8 cellular contexts compared by ENCODE assay signal in the genomic region with DNA sequence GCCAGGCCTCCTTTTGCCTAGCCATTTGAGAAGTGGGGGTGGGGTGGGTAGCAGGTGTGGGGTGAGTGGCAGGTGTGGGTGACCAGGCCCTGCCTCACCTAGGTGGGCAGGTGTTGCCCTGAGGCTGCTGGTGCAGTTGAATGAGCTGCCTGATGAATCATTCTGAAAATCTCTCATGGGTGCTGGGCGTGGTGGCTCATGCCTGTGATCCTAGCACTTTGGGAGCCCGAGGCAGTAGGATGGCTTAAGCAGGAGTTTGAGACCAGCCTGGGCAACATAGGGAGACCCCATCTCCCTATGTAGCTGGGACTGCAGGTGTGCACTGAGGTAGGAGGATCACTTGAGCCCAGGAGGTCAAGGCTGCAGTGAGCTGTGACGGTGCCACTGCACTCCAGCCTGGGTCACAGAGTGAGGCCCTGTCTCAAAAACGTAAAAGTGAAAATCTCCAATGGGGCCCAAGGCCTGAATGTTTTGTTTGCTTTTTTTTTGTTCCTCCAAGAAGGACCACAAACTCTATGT. TPM values are rescaled to one million over a fixed set of nuclear protein-coding genes. Genes with fewer than 3 reads are reported as not detected.
DNase-seq lines count a peak whose midpoint lies in the region; ATAC-seq, FAIRE-seq and TF ChIP-seq lines count a peak whose summit lies in the region.

No MANE protein-coding gene starts in this region.

- TF ChIP-seq EP300 in GM12878 (IDR thresholded peaks at IDR 0.05; ENCODE audit: borderline replicate concordance in 1 of 2, control insufficient read depth in 1 of 2, low read depth in 2 of 2, low read length in 2 of 2) = 0 out of 4 replicates have a peak, but pooled peaks of 1 of the 2 experiments have one; percentile 26

- RAD21 ChIA-PET in GM12878 (lab: Charles Lee; ENCODE audit: unreplicated experiment) = interaction anchor here (1.4 to 21.4 kb wide), 8 partner anchors 10 to 127 kb away, joined by 5 to 412 read pairs (median 12); no protein-coding TSS in a partner anchor

- intact Hi-C loops in GM12878 (cut with micrococcal nuclease; ENCODE audit: unreplicated experiment) = loop anchor here (1.0 to 2.0 kb wide), 2 partner anchors 15 to 29 kb away; no protein-coding TSS in a partner anchor

- peaks cover 3% of the 10 kb centered on the region in 2 experiments; a peak in 3 of 4 replicates for H3K36me3 ChIP-seq in GM12878 (ENCODE audit: control insufficient read depth in 2 of 2, insufficient read depth in 2 of 2, low read length in 1 of 2)

- H3K27me3 ChIP-seq in GM12878 (replicated peaks in 1 of 2; ENCODE audit: control insufficient read depth in 2 of 2, insufficient read depth in 2 of 2, low read length in 1 of 2) = no peaks in the 10 kb centered on the region

- H4K20me1 ChIP-seq in GM12878 (ENCODE audit: control insufficient read depth, insufficient read depth) = no peaks in the 10 kb centered on the region; the same call in 1 of the 2 replicates

- H3K4me1 Mint-ChIP-seq in IgD-negative memory B cell = peaks cover 13 to 39% (median 31%) of the 10 kb centered on the region in 3 donors
- peaks cover 47 to 65% of the 10 kb centered on the region in 2 donors for H3K4me1 Mint-ChIP-seq in stimulated activated naive B cell treated with anti-CD40 and anti-IgM and Interleukin-4, amounts not matched to agents 10 μg/mL and 1 μg/mL and 100 μg/mL, for 72 hours
- H3K4me1 Mint-ChIP-seq in endothelial cell (ENCODE audit: unreplicated experiment) = peaks cover 48% of the 10 kb centered on the region

- ATAC-seq in GM21576 (IDR thresholded peaks at IDR 0.05; ENCODE audit: unreplicated experiment) = peak; percentile 50
- peak; percentile 73 for ATAC-seq in GM12878
- ATAC-seq in stimulated activated naive B cell treated with anti-CD40 and anti-IgM and Interleukin-4, amounts not matched to agents 10 μg/mL and 1 μg/mL and 100 μg/mL, for 72 hours (replicated peaks) = peak; percentile 44 to 55

- CTCF ChIA-PET in GM12878 (lab: Yijun Ruan, JAX) = interaction anchor here (0.6 to 21.5 kb wide), 7 partner anchors 10 to 68 kb away, joined by 3 to 402 read pairs (median 11); no protein-coding TSS in a partner anchor

- peak overlapping the region; percentile 95 for H3K4me2 ChIP-seq in GM12878 (ENCODE audit: control insufficient read depth, insufficient read depth)

- POLR2A ChIA-PET in GM12878 (lab: Charles Lee) = interaction anchor here (0.6 to 12.9 kb wide), 8 partner anchors 8 to 452 kb away, joined by 3 to 190 read pairs (median 20); partner anchors contain the start of gene TSPAN14

- no peak for DNase-seq in GM12891 (ENCODE audit: insufficient read length, low spot score)
- no peak for DNase-seq in GM12878 (ENCODE audit: low read depth, low spot score)
- DNase-seq in stimulated activated naive B cell treated with anti-CD40 and anti-IgM and Interleukin-4, amounts not matched to agents 10 μg/mL and 1 μg/mL and 100 μg/mL, for 72 hours = peak; percentile 39
- no peak for DNase-seq in erythroblast (lab: John Stamatoyannopoulos, UW)
- no peak for DNase-seq in endothelial cell (ENCODE audit: low spot score)
- no peak for DNase-seq in DMS153 (lab: John Stamatoyannopoulos, UW)

- H3K27me3 Mint-ChIP-seq in IgD-negative memory B cell (peaks cover 2% of the 10 kb centered on the region), endothelial cell (ENCODE audit: unreplicated experiment) (peaks cover 4% of the 10 kb centered on the region)
- H3K27me3 Mint-ChIP-seq in stimulated activated naive B cell treated with anti-CD40 and anti-IgM and Interleukin-4, amounts not matched to agents 10 μg/mL and 1 μg/mL and 100 μg/mL, for 72 hours = no peaks in the 10 kb centered on the region

- in situ Hi-C loops in GM12878 (cut with MboI) = no loop called here

- no peak overlapping the region; the same call in 1 of the 2 replicates for H3K4me3 ChIP-seq in GM12878

- no TSS peak for BruUV-seq in GM12878 (replicated peaks; lab: Mats Ljungman, UMichigan)

- peaks cover 2% of the 10 kb centered on the region; the same call in 1 of the 3 replicates for H3K9me3 ChIP-seq in GM12878 (replicated peaks; ENCODE audit: control insufficient read depth, insufficient read depth, low read length)

- peaks cover 71% of the 10 kb centered on the region for H3K79me2 ChIP-seq in GM12878 (ENCODE audit: control insufficient read depth, insufficient read depth, low read length)

- peak overlapping the region; percentile 10 to 81 (median 56) for H3K4me3 Mint-ChIP-seq in IgD-negative memory B cell
- no peak overlapping the region for H3K4me3 Mint-ChIP-seq in stimulated activated naive B cell treated with anti-CD40 and anti-IgM and Interleukin-4, amounts not matched to agents 10 μg/mL and 1 μg/mL and 100 μg/mL, for 72 hours
- H3K4me3 Mint-ChIP-seq in endothelial cell (ENCODE audit: unreplicated experiment) = no peak overlapping the region

- H3K4me1 ChIP-seq in GM12878 (ENCODE audit: control insufficient read depth, insufficient read depth, low read length) = peaks cover 67% of the 10 kb centered on the region

- H3K27ac ChIP-seq in GM12878 (ENCODE audit: control insufficient read depth, insufficient read depth) = peak overlapping the region; percentile 87

- no peak for TF ChIP-seq RAD21 in GM12878 (IDR thresholded peaks at IDR 0.05; ENCODE audit: insufficient read depth, low read depth, low read length)

- TF ChIP-seq CTCF in GM12878 (IDR thresholded peaks at IDR 0.05 in 2 of 3, conservative IDR thresholded peaks at IDR 0.05 in 1 of 3; ENCODE audit: control insufficient read depth in 2 of 3, extremely low read depth in 1 of 3, insufficient read depth in 1 of 3, low read depth in 3 of 3, low read length in 3 of 3) (no peak), endothelial cell (IDR thresholded peaks at IDR 0.05; ENCODE audit: unreplicated experiment) (no peak)

- H3K36me3 Mint-ChIP-seq in IgD-negative memory B cell (no peaks in the 10 kb centered on the region), endothelial cell (ENCODE audit: low read depth, unreplicated experiment) (peaks cover 21% of the 10 kb centered on the region)
- peaks cover 13 to 27% of the 10 kb centered on the region in 2 donors for H3K36me3 Mint-ChIP-seq in stimulated activated naive B cell treated with anti-CD40 and anti-IgM and Interleukin-4, amounts not matched to agents 10 μg/mL and 1 μg/mL and 100 μg/mL, for 72 hours

- peak overlapping the region; percentile 60 for H3K9ac ChIP-seq in GM12878 (ENCODE audit: control insufficient read depth, insufficient read depth, low read length)

- peak overlapping the region; percentile 57 to 98 (median 95) for H3K27ac Mint-ChIP-seq in IgD-negative memory B cell
- peak overlapping the region; percentile 86 for H3K27ac Mint-ChIP-seq in stimulated activated naive B cell treated with anti-CD40 and anti-IgM and Interleukin-4, amounts not matched to agents 10 μg/mL and 1 μg/mL and 100 μg/mL, for 72 hours
- no peak overlapping the region for H3K27ac Mint-ChIP-seq in endothelial cell (ENCODE audit: unreplicated experiment)

- WGBS in GM12878 (ENCODE audit: insufficient coverage, insufficient replicate concordance, low lambda C conversion rate, missing lambda C conversion rate) = 2% methylated on average over 4 of the region's 4 CpGs

- SMC1A ChIA-PET in GM12878 (lab: Charles Lee; ENCODE audit: uncharacterized antibody, unreplicated experiment) = interaction anchor here (1.3 to 36.0 kb wide), 6 partner anchors 11 to 60 kb away, joined by 3 to 1038 read pairs (median 14); no protein-coding TSS in a partner anchor

- no peak overlapping the region for H2AFZ ChIP-seq in GM12878 (ENCODE audit: control insufficient read depth, low read depth, low read length)

- TF ChIP-seq POLR2A in GM12891 (IDR thresholded peaks at IDR 0.05; ENCODE audit: low read depth, low read length) = no peak; the same call in 1 of the 2 replicates
- TF ChIP-seq POLR2A in GM12878 (IDR thresholded peaks at IDR 0.05; ENCODE audit: low read depth, low read length) = no peak
- no peak for TF ChIP-seq POLR2A in erythroblast (IDR thresholded peaks at IDR 0.05; ENCODE audit: low read length)

- H3K9me3 Mint-ChIP-seq in IgD-negative memory B cell = no peaks in the 10 kb centered on the region
- H3K9me3 Mint-ChIP-seq in stimulated activated naive B cell treated with anti-CD40 and anti-IgM and Interleukin-4, amounts not matched to agents 10 μg/mL and 1 μg/mL and 100 μg/mL, for 72 hours = no peaks in the 10 kb centered on the region
- H3K9me3 Mint-ChIP-seq in endothelial cell (ENCODE audit: unreplicated experiment) = no peaks in the 10 kb centered on the region

- FAIRE-seq in GM12891 (lab: Jason Lieb, UNC) (peak; percentile 95), GM12878 (lab: Jason Lieb, UNC) (no peak)

TF ChIP-seq in GM12891, 5 proteins besides CTCF, POLR2A, EP300 and RAD21:
- TF ChIP-seq TAF1 (IDR thresholded peaks at IDR 0.05; ENCODE audit: low read depth, low read length) (no peak), SPI1 (IDR thresholded peaks at IDR 0.05; ENCODE audit: low read depth, low read length) (no peak), PAX5 (IDR thresholded peaks at IDR 0.05; ENCODE audit: insufficient read depth, low read length, severe bottlenecking) (peak; percentile 32)

TF ChIP-seq in GM12878, 131 proteins besides CTCF, POLR2A, EP300 and RAD21 (continues in another document):
- TF ChIP-seq TCF3 (IDR thresholded peaks at IDR 0.05; ENCODE audit: borderline replicate concordance, insufficient read depth, low read depth, low read length) (peak; percentile 85), BACH1 (IDR thresholded peaks at IDR 0.05; ENCODE audit: borderline replicate concordance) (peak; percentile 32; the same call in 1 of the 2 replicates), ZNF622 (IDR thresholded peaks at IDR 0.05) (no peak), RFX5 (IDR thresholded peaks at IDR 0.05; ENCODE audit: low read depth, low read length) (no peak), GABPA (IDR thresholded peaks at IDR 0.05; ENCODE audit: low read depth) (no peak)

RNA-seq across cellular contexts. Expression of gene TSPAN14, which starts 17.7 kb away (rescaled TPM):
- polyA plus RNA-seq in GM12891 (2012; ENCODE audit: low read depth, missing spikeins) = 5.2 TPM
- 45.0 TPM for polyA plus RNA-seq in IgD-negative memory B cell
- total RNA-seq in GM12878 (2013; cell fraction: nucleolus; rRNA removed) = 100 and 110 TPM in 2 replicates
- total RNA-seq in GM12878 (2014; rRNA removed) = 12.5 and 13.3 TPM in 2 replicates
- total RNA-seq in GM12878 (2014; rRNA removed; fragmentation: Illumina TruSeq; extraction: Trizol) = 8.0 and 8.1 TPM in 2 replicates
- 30.0 and 31.7 TPM in 2 replicates for total RNA-seq in GM12878 (2021)
- 7.3 TPM for polyA plus RNA-seq in GM12878 (2011; ENCODE audit: low read depth)
- polyA plus RNA-seq in GM12878 (2011; rRNA removed) = 18.8 and 27.8 TPM in 2 replicates
- 31.9 and 34.2 TPM in 2 replicates for polyA plus RNA-seq in GM12878 (2011; cell fraction: cytosol; rRNA removed)
- polyA plus RNA-seq in GM12878 (2011; cell fraction: nucleus; rRNA removed) = 45.1 and 52.6 TPM in 2 replicates
- polyA plus RNA-seq in GM12878 (2012) = 11.9 and 19.2 TPM in 2 replicates
- 8.6 and 16.9 TPM in 2 replicates for polyA plus RNA-seq in GM12878 (2014; fragmentation: Illumina TruSeq; extraction: Trizol)
- polyA plus RNA-seq in GM12878 (2014; fragmentation: Nextera tagmentation; extraction: Ambion mirVana) = 1 to 10 TPM; 2.5 to 2.6 TPM
- 21.1 and 23.3 TPM in 2 replicates for polyA plus RNA-seq in GM12878 (2014; rRNA removed)
- 10 to 100 TPM; 19.0 to 22.0 TPM for polyA plus RNA-seq in GM12878 (2016; fragmentation: Nextera tagmentation; extraction: Ambion mirVana)
- polyA minus RNA-seq in GM12878 (2011; rRNA and poly(A)+ RNA removed) = 21.3 and 31.5 TPM in 2 replicates
- polyA minus RNA-seq in GM12878 (2011; cell fraction: cytosol; rRNA and poly(A)+ RNA removed) = 8.9 and 10.2 TPM in 2 replicates
- 17.2 and 26.6 TPM in 2 replicates for polyA minus RNA-seq in GM12878 (2011; cell fraction: nucleus; rRNA and poly(A)+ RNA removed)
- total RNA-seq in endothelial cell (ENCODE audit: unreplicated experiment) = 147 TPM

Comparison
In these comparisons a context has a peak if more than half of its experiments do, and no peak if none do; other contexts are left out.
1. H3K4me3 Mint-ChIP-seq: peak in IgD-negative memory B cell (4 of 4); none in stimulated activated naive B cell treated with anti-CD40 and anti-IgM and Interleukin-4, amounts not matched to agents 10 μg/mL and 1 μg/mL and 100 μg/mL, for 72 hours (0 of 2) and endothelial cell (single experiment).
2. Peak in every context shown above with its lines, with median percentiles within 50 percentile points of each other: ATAC-seq.